Comparison of ENCODE assay signal across 8 cellular contexts in genomic region chr4:180057891-180058643, GRCh38.
DNase-seq lines count a peak whose midpoint lies in the region; FAIRE-seq and TF ChIP-seq lines count a peak whose summit lies in the region.

No MANE protein-coding gene starts in this region.

- DNase-seq in G401 (ENCODE audit: low spot score) (peak; percentile 74), H54 (ENCODE audit: insufficient read length, low spot score) (peak; percentile 11), NCI-H2227 treated with DMSO at 0.1 percent for 48 hours (lab: John Stamatoyannopoulos, UW) (peak; percentile 18), ecto neural progenitor cell (ENCODE audit: low spot score) (peak; percentile 71), vagina (ENCODE audit: extremely low spot score in 2 of 2) (no peak), HuH-7 (ENCODE audit: low spot score) (no peak), occipital lobe (lab: John Stamatoyannopoulos, UW) (no peak)

- H3K36me3 ChIP-seq in mesodermal cell (ENCODE audit: control insufficient read depth, insufficient read depth, low read length) (no peaks in the 10 kb centered on the region), vagina (no peaks in the 10 kb centered on the region)

- peak overlapping the region; percentile 52 for H3K4me3 ChIP-seq in mesodermal cell (ENCODE audit: extremely low read depth, insufficient read depth, low read length, poor library complexity, severe bottlenecking)
- H3K4me3 ChIP-seq in vagina: peak overlapping the region; percentile 33 to 37

- H3K9me3 ChIP-seq in mesodermal cell (ENCODE audit: control insufficient read depth, low read length) (no peaks in the 10 kb centered on the region), vagina (no peaks in the 10 kb centered on the region)

- no peaks in the 10 kb centered on the region for H3K4me1 ChIP-seq in mesodermal cell (ENCODE audit: control insufficient read depth, insufficient read depth, low read length, poor library complexity, severe bottlenecking)
- H3K4me1 ChIP-seq in vagina: peaks cover 17% of the 10 kb centered on the region

- intact Hi-C loops in vagina (cut with DNase I): no loop called here

- in situ Hi-C loops in G401 (cut with HindIII; ENCODE audit: low sequenced_read_pairs): no loop called here

- no peak overlapping the region for H3K27ac ChIP-seq in mesodermal cell (ENCODE audit: low read depth, low read length, severe bottlenecking)
- H3K27ac ChIP-seq in vagina: no peak overlapping the region

- 0 to 1% methylated on average over 44 of the region's 76 CpGs for WGBS in mesodermal cell (ENCODE audit: insufficient coverage in 2 of 2), 2 experiments

- TF ChIP-seq POLR2A in H54 (IDR thresholded peaks at IDR 0.05; ENCODE audit: low read depth, low read length) (no peak), vagina (IDR thresholded peaks at IDR 0.05) (no peak)

- no peaks in the 10 kb centered on the region for H3K27me3 ChIP-seq in vagina

- TF ChIP-seq CTCF in vagina (IDR thresholded peaks at IDR 0.05): no peak

- no peak for FAIRE-seq in H54 (lab: Jason Lieb, UNC)

Comparison
In these comparisons a context has a peak if more than half of its experiments do, and no peak if none do; other contexts are left out.
1. DNase-seq: peak in G401 (single experiment), H54 (single experiment), NCI-H2227 treated with DMSO at 0.1 percent for 48 hours (single experiment) and ecto neural progenitor cell (single experiment); none in vagina (0 of 2), HuH-7 (single experiment) and occipital lobe (single experiment).